Comparison of ENCODE assay signal across 18 cellular contexts in the genomic region with DNA sequence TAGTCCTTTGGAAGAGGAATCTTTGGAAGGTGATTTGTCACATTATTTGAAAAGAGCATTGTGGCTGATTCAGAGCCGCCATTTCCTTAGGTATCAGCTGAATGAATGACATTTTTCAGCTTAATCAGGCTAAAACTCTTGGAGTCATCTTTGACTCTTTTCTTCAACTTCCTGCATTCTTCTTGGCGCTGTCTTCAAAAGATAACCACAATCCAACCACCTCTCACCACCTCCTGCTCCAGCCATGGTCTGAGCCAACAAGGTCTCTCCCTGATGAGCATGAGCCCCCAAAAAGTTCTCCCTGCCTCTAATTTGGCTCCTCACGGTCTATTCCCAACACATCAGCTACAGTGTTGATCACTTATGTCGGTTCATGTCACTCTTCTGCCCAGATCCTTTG.
DNase-seq lines count a peak whose midpoint lies in the region; ATAC-seq, FAIRE-seq and TF ChIP-seq lines count a peak whose summit lies in the region.
"Had no signal": no experiment of that assay in that cellular context is flagged by ENCODE, and none has a peak within 500 bp of the region (broad histone marks: within the 10 kb centered on the region; RNA-seq: fewer than 3 reads in every experiment).

No MANE protein-coding gene starts in this region.

- no peaks in the 10 kb centered on the region for H3K27me3 Mint-ChIP-seq in stimulated activated memory B cell treated with anti-CD40 and anti-IgM and Interleukin-4, amounts not matched to agents 10 μg/mL and 1 μg/mL and 100 μg/mL, for 72 hours
- H3K27me3 Mint-ChIP-seq: CD4-positive, CD25-positive, alpha-beta regulatory T cell had no signal

- TF ChIP-seq EP300 in K562 (IDR thresholded peaks at IDR 0.05; ENCODE audit: low read length), result peak; percentile 56; the same call in 1 of the 2 replicates

- H3K27ac ChIP-seq in DND-41 (ENCODE audit: low read length) (peak overlapping the region; percentile 41; the same call in 1 of the 2 replicates), K562 (ENCODE audit: extremely low read depth, low read depth, low read length) (0 out of 3 replicates have a peak overlapping the region, but pooled peaks have one; percentile 6)

- POLR2A ChIA-PET in K562 (lab: Yijun Ruan, JAX), result interaction anchor here (0.6 to 1.7 kb wide), 4 partner anchors 8 to 144 kb away, joined by 3 to 12 read pairs (median 3); no protein-coding TSS in a partner anchor

- no TSS peak for BruUV-seq in K562 (replicated peaks; lab: Mats Ljungman, UMichigan)

- DNase-seq in DND-41 (peak; percentile 53), K562 (ENCODE audit: extremely low read depth in 1 of 4, low spot score in 3 of 4) (peak in 1 of 4 experiments; percentile 55), medulla oblongata (ENCODE audit: extremely low spot score) (no peak)
- peak; percentile 19 for DNase-seq in Jurkat, Clone E6-1 (ENCODE audit: low read depth, low spot score)
- DNase-seq: ACHN; BE2C; C1 segment of cervical spinal cord; Caco-2; CD4-positive, CD25-positive, alpha-beta regulatory T cell; GF-D8; H9; IMR-90 had no signal

- no peak for TF ChIP-seq POLR2A in K562 (conservative IDR thresholded peaks at IDR 0.05)

- no peaks in the 10 kb centered on the region for H3K36me3 Mint-ChIP-seq in stimulated activated memory B cell treated with anti-CD40 and anti-IgM and Interleukin-4, amounts not matched to agents 10 μg/mL and 1 μg/mL and 100 μg/mL, for 72 hours
- H3K36me3 Mint-ChIP-seq: CD4-positive, CD25-positive, alpha-beta regulatory T cell had no signal

- in situ Hi-C loops in K562 (cut with MboI), result no loop called here

- no peaks in the 10 kb centered on the region for H3K9me1 ChIP-seq in K562 (ENCODE audit: control insufficient read depth, insufficient read depth, low read length)

- H3K9ac ChIP-seq in DND-41 (ENCODE audit: low read depth, low read length) (no peak overlapping the region), K562 (ENCODE audit: insufficient read depth in 1 of 2, low read depth in 2 of 2, low read length in 2 of 2) (0 out of 4 replicates have a peak overlapping the region, but pooled peaks of 1 of the 2 experiments have one; percentile 6)

- no peak overlapping the region for H3K4me3 ChIP-seq in DND-41 (ENCODE audit: low read depth in 1 of 2, low read length in 2 of 2)
- H3K4me3 ChIP-seq in Jurkat, Clone E6-1 (ENCODE audit: low read length), result no peak overlapping the region
- no peak overlapping the region for H3K4me3 ChIP-seq in K562

- FAIRE-seq in K562 (lab: Jason Lieb, UNC), result no peak
- FAIRE-seq: A204.1, D721Med, H1, HTR-8/SVneo had no signal

- H3K27me3 ChIP-seq in DND-41 (ENCODE audit: insufficient read depth, low read length, poor library complexity) (no peaks in the 10 kb centered on the region), K562 (ENCODE audit: control insufficient read depth in 2 of 2, insufficient read depth in 2 of 2, low read length in 2 of 2) (no peaks in the 10 kb centered on the region; a peak in 1 of 5 replicates)
- H3K27me3 ChIP-seq: BE2C had no signal

- no peak overlapping the region for H3K4me2 ChIP-seq in DND-41 (ENCODE audit: insufficient read depth, low read length)
- peak overlapping the region; percentile 29; the same call in 1 of the 2 replicates for H3K4me2 ChIP-seq in K562 (ENCODE audit: insufficient read depth, low read length)

- H3K9me3 ChIP-seq in DND-41 (ENCODE audit: insufficient read depth, low read length, severe bottlenecking) (peaks cover 15% of the 10 kb centered on the region), K562 (replicated peaks; ENCODE audit: control insufficient read depth, insufficient read depth, low read depth, low read length) (no peaks in the 10 kb centered on the region)
- H3K9me3 ChIP-seq: BE2C, Caco-2 had no signal

- H2AFZ ChIP-seq in DND-41 (ENCODE audit: low read depth, low read length) (no peak overlapping the region), K562 (ENCODE audit: low read depth, low read length) (peak overlapping the region; percentile 78)

- H3K36me3 ChIP-seq in DND-41 (ENCODE audit: insufficient read depth, low read length) (no peaks in the 10 kb centered on the region), K562 (ENCODE audit: control insufficient read depth, insufficient read depth, low read length) (no peaks in the 10 kb centered on the region)
- H3K36me3 ChIP-seq: BE2C had no signal

- CTCF ChIA-PET in K562 (lab: Yijun Ruan, JAX; ENCODE audit: low intra/inter-chr PET ratio), result no interaction called here

- H3K27ac Mint-ChIP-seq in stimulated activated memory B cell treated with anti-CD40 and anti-IgM and Interleukin-4, amounts not matched to agents 10 μg/mL and 1 μg/mL and 100 μg/mL, for 72 hours, result peak overlapping the region; percentile 34
- H3K27ac Mint-ChIP-seq: CD4-positive, CD25-positive, alpha-beta regulatory T cell; H9 had no signal

- TF ChIP-seq RAD21 in K562 (CRISPR knock-in tag; conservative IDR thresholded peaks at IDR 0.05 in 1 of 2, IDR thresholded peaks at IDR 0.05 in 1 of 2), result no peak

- H3K4me3 Mint-ChIP-seq in stimulated activated memory B cell treated with anti-CD40 and anti-IgM and Interleukin-4, amounts not matched to agents 10 μg/mL and 1 μg/mL and 100 μg/mL, for 72 hours, result no peak overlapping the region
- H3K4me3 Mint-ChIP-seq: CD4-positive, CD25-positive, alpha-beta regulatory T cell; H9 had no signal

- no peak for TF ChIP-seq CTCF in DND-41 (IDR thresholded peaks at IDR 0.05; ENCODE audit: borderline replicate concordance, extremely low read depth, low read length, poor library complexity, severe bottlenecking)
- TF ChIP-seq CTCF in K562 (IDR thresholded peaks at IDR 0.05 in 2 of 3, conservative IDR thresholded peaks at IDR 0.05 in 1 of 3; ENCODE audit: insufficient read depth in 2 of 3, low read depth in 1 of 3, low read length in 3 of 3), result no peak

- ATAC-seq in DND-41 (ENCODE audit: insufficient read depth, low read depth) (peak; percentile 70), K562 (peak; percentile 49), GM21526 (IDR thresholded peaks at IDR 0.05; ENCODE audit: low FRiP score, unreplicated experiment) (no peak)
- no peak for ATAC-seq in stimulated activated memory B cell treated with anti-CD40 and anti-IgM and Interleukin-4, amounts not matched to agents 10 μg/mL and 1 μg/mL and 100 μg/mL, for 72 hours

- H3K4me1 Mint-ChIP-seq in stimulated activated memory B cell treated with anti-CD40 and anti-IgM and Interleukin-4, amounts not matched to agents 10 μg/mL and 1 μg/mL and 100 μg/mL, for 72 hours, result peaks cover 30% of the 10 kb centered on the region

- H3K79me2 ChIP-seq in DND-41 (ENCODE audit: insufficient read depth, low read length), result no peaks in the 10 kb centered on the region
- H3K79me2 ChIP-seq in K562 (ENCODE audit: control insufficient read depth, insufficient read depth, low read length), result no peaks in the 10 kb centered on the region

- H4K20me1 ChIP-seq in DND-41 (ENCODE audit: insufficient read depth, low read length) (no peaks in the 10 kb centered on the region), K562 (replicated peaks; ENCODE audit: control insufficient read depth, insufficient read depth, low read length) (no peaks in the 10 kb centered on the region)

- WGBS in K562 (ENCODE audit: insufficient coverage, low coverage, missing lambda C conversion rate), result 7% methylated on average over 4 of the region's 4 CpGs

- H3K4me1 ChIP-seq in DND-41 (ENCODE audit: insufficient read depth, low read length) (peaks cover 23% of the 10 kb centered on the region), K562 (replicated peaks in 1 of 2; ENCODE audit: control insufficient read depth in 2 of 2, insufficient read depth in 2 of 2, low read length in 2 of 2) (peaks cover 0 to 40% of the 10 kb centered on the region in 2 experiments; a peak in 3 of 5 replicates)
- H3K4me1 ChIP-seq: BE2C, Caco-2 had no signal

- intact Hi-C loops in K562 (cut with micrococcal nuclease), result no loop called here

- H3K9me3 Mint-ChIP-seq in stimulated activated memory B cell treated with anti-CD40 and anti-IgM and Interleukin-4, amounts not matched to agents 10 μg/mL and 1 μg/mL and 100 μg/mL, for 72 hours, result no peaks in the 10 kb centered on the region
- H3K9me3 Mint-ChIP-seq: CD4-positive, CD25-positive, alpha-beta regulatory T cell; H9 had no signal

TF ChIP-seq in K562, 482 proteins besides CTCF, POLR2A, EP300 and RAD21 (continues in another document):
- TF ChIP-seq DPF2 (IDR thresholded peaks at IDR 0.05), result peak; percentile 53
- TF ChIP-seq KDM5B (IDR thresholded peaks at IDR 0.05; ENCODE audit: insufficient replicate concordance, low read depth, low read length), result no peak
- TF ChIP-seq ZNF280B (CRISPR knock-in tag; IDR thresholded peaks at IDR 0.05), result no peak
- no peak for TF ChIP-seq NELFE (IDR thresholded peaks at IDR 0.05; ENCODE audit: insufficient read depth, insufficient read length)

Comparison
In these comparisons a context has a peak if more than half of its experiments do, and no peak if none do; other contexts are left out.
1. ATAC-seq: peak in DND-41 (single experiment) and K562 (single experiment); none in stimulated activated memory B cell treated with anti-CD40 and anti-IgM and Interleukin-4, amounts not matched to agents 10 μg/mL and 1 μg/mL and 100 μg/mL, for 72 hours (single experiment) and GM21526 (single experiment).